ENCODE assay signal across 33 cellular contexts in the genomic region with DNA sequence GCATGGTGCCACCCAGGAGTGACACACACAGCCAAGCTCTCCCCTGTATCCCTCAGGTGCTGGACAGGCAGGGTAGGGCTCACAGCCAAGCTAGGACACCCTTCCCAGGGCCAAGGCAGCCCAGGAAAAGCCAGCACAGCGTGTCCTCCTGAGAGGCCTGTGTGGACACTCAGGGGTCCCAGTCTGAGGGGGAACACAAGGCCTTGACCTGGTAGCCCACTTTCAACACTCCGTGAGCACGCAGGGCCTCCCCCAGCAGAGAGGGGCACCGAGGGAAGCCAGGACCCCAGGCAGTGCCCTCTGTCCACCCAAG.
"Had no signal": no experiment of that assay in that cellular context is flagged by ENCODE, and none has a peak within 500 bp of the region (broad histone marks: within the 10 kb centered on the region; RNA-seq: fewer than 3 reads in every experiment).

No MANE protein-coding gene starts in this region.

- H3K36me3 ChIP-seq: Peyer's patch, WERI-Rb-1 had no signal

- DNase-seq: activated CD4-positive, alpha-beta memory T cell treated with anti-CD3 and anti-CD28 coated beads, Interleukin-2, amount 10 ng/mL, durations not matched to agents 7 days and 5 days; activated CD4-positive, alpha-beta T cell treated with anti-CD3 and anti-CD28 coated beads for 1 hour; activated CD4-positive, alpha-beta T cell treated with anti-CD3 and anti-CD28 coated beads for 48 hours; activated CD4-positive, CD25-positive, alpha-beta regulatory T cell; activated CD8-positive, alpha-beta memory T cell treated with anti-CD3 and anti-CD28 coated beads for 24 hours; activated CD8-positive, alpha-beta memory T cell treated with anti-CD3 and anti-CD28 coated beads, Interleukin-2, amount 10 ng/mL, durations not matched to agents 7 days and 5 days; activated CD8-positive, alpha-beta memory T cell treated with anti-CD3 and anti-CD28 coated beads, Interleukin-2, amount 50 U/mL, for 48 hours; activated effector memory CD4-positive, alpha-beta T cell treated with Interleukin-2 at 50 U/mL for 16 hours; activated naive CD4-positive, alpha-beta T cell treated with anti-CD3 and anti-CD28 coated beads, Interleukin-2, amount 10 ng/mL, durations not matched to agents 7 days and 5 days; activated naive CD8-positive, alpha-beta T cell treated with anti-CD3 and anti-CD28 coated beads, Interleukin-2, amount 50 U/mL, for 24 hours; activated T-cell treated with anti-CD3 and anti-CD28 coated beads, Interleukin-2, amount 50 U/mL, for 48 hours; anterior cingulate cortex; caudate nucleus; Kasumi-1; KG1; NCI-H1105; NCI-H1417 treated with DMSO at 0.1 percent for 48 hours; NCI-H187 treated with DMSO at 0.1 percent for 48 hours; NCI-H2081; NCI-H2171 treated with DMSO at 0.1 percent for 48 hours; NCI-H2227 treated with DMSO at 0.1 percent for 48 hours; NCI-H446; NCI-H510A treated with DMSO at 0.1 percent for 48 hours; NCI-H526 treated with DMSO at 0.1 percent for 48 hours; NCI-H774; PC-3; Peyer's patch; RPMI8226; SW 1271; T-helper 1 cell; T-helper 2 cell; T-helper 9 cell; WERI-Rb-1 had no signal

- H3K27ac ChIP-seq: Peyer's patch had no signal

- H3K4me3 ChIP-seq: Peyer's patch had no signal

- H3K9me3 ChIP-seq: Peyer's patch had no signal

- H3K27me3 ChIP-seq: Peyer's patch had no signal
